12 cellular contexts compared by ENCODE assay signal in the genomic region with DNA sequence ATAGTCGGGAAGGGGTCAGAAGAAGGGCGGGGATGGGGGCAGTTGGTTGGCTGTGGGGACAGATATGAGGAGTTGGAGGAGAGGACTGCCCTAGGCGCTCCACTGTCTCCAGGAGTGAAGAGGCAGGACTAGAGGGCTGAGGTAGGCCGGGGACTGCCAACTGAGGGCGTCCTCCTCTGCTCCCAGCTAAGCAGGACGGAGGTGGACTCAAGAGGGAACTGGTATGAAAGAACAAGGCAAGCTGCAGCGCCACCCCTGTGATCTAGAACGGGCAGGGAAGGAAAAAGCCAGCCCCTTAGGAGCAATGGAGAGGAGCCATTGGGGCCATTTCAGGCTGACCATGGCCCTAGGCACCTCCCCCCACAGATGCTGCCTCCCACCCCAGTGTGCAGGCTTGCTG. TPM values are rescaled to one million over a fixed set of nuclear protein-coding genes. Genes with fewer than 3 reads are reported as not detected.
"Had no signal": no experiment of that assay in that cellular context is flagged by ENCODE, and none has a peak within 500 bp of the region (broad histone marks: within the 10 kb centered on the region; RNA-seq: fewer than 3 reads in every experiment).

No MANE protein-coding gene starts in this region.

- H2AFZ ChIP-seq: GM23248, GM23338 had no signal

- H3K4me2 ChIP-seq: GM23338 had no signal

- ATAC-seq: GM23338, HCT116 had no signal

- H3K9ac ChIP-seq: GM23248 had no signal

- FAIRE-seq: H1, H54 had no signal

- H3K4me1 ChIP-seq: HAP-1 had no signal

- DNase-seq: GM23248, GOT3, H7, H9, HCEC 1CT, HFFc6 had no signal

- H3K9me3 ChIP-seq: HAP-1 had no signal

- H3K36me3 ChIP-seq: HAP-1 had no signal

- H3K4me3 ChIP-seq: GM23248, GM23338, HAP-1 had no signal

- H3K27ac ChIP-seq: GM23248 had no signal

RNA-seq across cellular contexts. Expression of gene BEND2, which starts 14.0 kb away (rescaled TPM):
- total RNA-seq: GM23248, GM23338, H1, H4, H7, H9, HFFc6 had no signal
- polyA plus RNA-seq: GM23248, GM23338, H1 had no signal
